Comparison of ENCODE assay signal across 33 cellular contexts in the genomic region with DNA sequence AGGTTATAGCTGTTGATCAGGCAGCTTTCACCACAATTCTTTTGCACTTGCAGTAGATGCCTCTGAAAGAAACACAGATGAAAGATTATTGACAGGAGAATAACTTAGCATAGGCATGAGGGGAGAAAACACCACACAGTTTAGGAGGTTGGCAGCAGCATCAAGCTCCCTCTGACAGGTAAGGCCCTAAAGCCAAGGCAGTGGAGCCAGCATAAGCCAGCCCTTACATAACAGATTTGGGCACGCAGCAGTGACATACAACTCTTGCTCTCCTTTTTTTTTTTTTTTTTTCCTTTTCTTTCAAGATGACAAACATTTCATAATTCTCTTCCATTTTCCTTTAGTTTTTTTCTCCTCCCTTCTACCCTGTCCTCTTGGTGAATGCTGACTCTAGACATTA.
"Had no signal": no experiment of that assay in that cellular context is flagged by ENCODE, and none has a peak within 500 bp of the region (broad histone marks: within the 10 kb centered on the region; RNA-seq: fewer than 3 reads in every experiment).

No MANE protein-coding gene starts in this region.

- ATAC-seq: PC-3 had no signal

- H3K4me2 ChIP-seq: SK-N-SH had no signal

- H3K9me3 ChIP-seq: Peyer's patch, SJSA1 had no signal

- H3K4me3 ChIP-seq: MG63, Peyer's patch, SJSA1 had no signal

- H3K36me3 ChIP-seq: MG63, Peyer's patch, SJSA1 had no signal

- H3K9ac ChIP-seq: SK-N-SH had no signal

- DNase-seq: Kasumi-1, MG63, NCI-H1048, NCI-H1092 treated with DMSO at 0.1 percent for 48 hours, NCI-H1105 treated with DMSO at 0.1 percent for 48 hours, NCI-H1417, NCI-H1436, NCI-H146, NCI-H1694, NCI-H187, NCI-H1930, NCI-H2029 treated with DMSO at 0.1 percent for 48 hours, NCI-H2081 treated with DMSO at 0.1 percent for 48 hours, NCI-H2107, NCI-H2171, NCI-H226, NCI-H446 treated with DMSO at 0.1 percent for 48 hours, NCI-H510A, NCI-H524, NCI-H526, NCI-H69, NCI-H748 treated with DMSO at 0.1 percent for 48 hours, NCI-H82, OCI-M1, PC-3, Peyer's patch, Right ventricle myocardium superior, RPMI8226, SHP77 treated with DMSO at 0.1 percent for 48 hours, SK-N-SH, SW 1271, T-helper 1 cell had no signal

- H3K27me3 ChIP-seq: MG63, Peyer's patch, SJSA1 had no signal

- H3K4me1 ChIP-seq: Peyer's patch, SJSA1 had no signal

- H3K27ac ChIP-seq: Peyer's patch, SJSA1 had no signal
